26 cellular contexts compared by ENCODE assay signal in genomic region chr1:201746156-201746555, GRCh38.
"Had no signal": no experiment of that assay in that cellular context is flagged by ENCODE, and none has a peak within 500 bp of the region (broad histone marks: within the 10 kb centered on the region; RNA-seq: fewer than 3 reads in every experiment).

No MANE protein-coding gene starts in this region.

- H3K27ac ChIP-seq: coronary artery, gastrocnemius medialis, parathyroid adenoma, psoas muscle, spleen, upper lobe of left lung, vagina had no signal

- DNase-seq: activated B cell treated with CpG ODN at 0.5 μM for 24 hours; activated CD8-positive, alpha-beta memory T cell treated with anti-CD3 and anti-CD28 coated beads, Interleukin-2, amount 10 ng/mL, durations not matched to agents 7 days and 5 days; activated CD8-positive, alpha-beta T cell treated with anti-CD3 and anti-CD28 coated beads, Interleukin-2, amount 10 ng/mL, durations not matched to agents 7 days and 5 days; activated naive CD8-positive, alpha-beta T cell treated with anti-CD3 and anti-CD28 coated beads, Interleukin-2, amount 50 U/mL, for 24 hours; activated T-cell treated with anti-CD3 and anti-CD28 coated beads, Interleukin-2, amount 50 U/mL, for 48 hours; amygdala; effector memory CD8-positive, alpha-beta T cell; erythroblast; gastrocnemius medialis; glutamatergic neuron; hippocampal formation; left cardiac atrium; mammary epithelial cell; naive B cell; nephron progenitor cell; psoas muscle; spleen; stimulated activated CD4-positive, alpha-beta T cell treated with anti-CD3 and anti-CD28 coated beads, Interleukin-4, amount 100 ng/mL, for 1 hour; stimulated activated naive CD8-positive, alpha-beta T cell treated with anti-CD3 and anti-CD28 coated beads, Interleukin-15, Interleukin-2, amounts not matched to agents 100 U/mL and 50 U/mL, for 24 hours; T-helper 1 cell; upper lobe of left lung had no signal

- FAIRE-seq: bronchial epithelial cell, keratinocyte had no signal

- ATAC-seq: activated CD8-positive, alpha-beta memory T cell treated with anti-CD3 and anti-CD28 coated beads, Interleukin-2, amount 10 ng/mL, durations not matched to agents 7 days and 5 days; activated CD8-positive, alpha-beta T cell treated with anti-CD3 and anti-CD28 coated beads, Interleukin-2, amount 10 ng/mL, durations not matched to agents 7 days and 5 days; activated naive CD8-positive, alpha-beta T cell treated with anti-CD3 and anti-CD28 coated beads, Interleukin-2, amount 50 U/mL, for 24 hours; effector memory CD8-positive, alpha-beta T cell; gastrocnemius medialis; left cardiac atrium; psoas muscle; stimulated activated naive CD8-positive, alpha-beta T cell treated with anti-CD3 and anti-CD28 coated beads, Interleukin-15, Interleukin-2, amounts not matched to agents 100 U/mL and 50 U/mL, for 24 hours had no signal

- H3K36me3 ChIP-seq: gastrocnemius medialis, spleen, upper lobe of left lung, vagina had no signal

- H3K27me3 ChIP-seq: gastrocnemius medialis, upper lobe of left lung, vagina had no signal

- H3K9me3 ChIP-seq: gastrocnemius medialis, psoas muscle, spleen, upper lobe of left lung, vagina had no signal

- H3K79me2 ChIP-seq: parathyroid adenoma had no signal

- H3K4me1 ChIP-seq: parathyroid adenoma, psoas muscle had no signal

- H3K9ac ChIP-seq: parathyroid adenoma had no signal

- H3K4me3 ChIP-seq: coronary artery, gastrocnemius medialis, psoas muscle, spleen, upper lobe of left lung, vagina had no signal

- H2AFZ ChIP-seq: parathyroid adenoma had no signal
